10 cellular contexts compared by ENCODE assay signal in the genomic region with DNA sequence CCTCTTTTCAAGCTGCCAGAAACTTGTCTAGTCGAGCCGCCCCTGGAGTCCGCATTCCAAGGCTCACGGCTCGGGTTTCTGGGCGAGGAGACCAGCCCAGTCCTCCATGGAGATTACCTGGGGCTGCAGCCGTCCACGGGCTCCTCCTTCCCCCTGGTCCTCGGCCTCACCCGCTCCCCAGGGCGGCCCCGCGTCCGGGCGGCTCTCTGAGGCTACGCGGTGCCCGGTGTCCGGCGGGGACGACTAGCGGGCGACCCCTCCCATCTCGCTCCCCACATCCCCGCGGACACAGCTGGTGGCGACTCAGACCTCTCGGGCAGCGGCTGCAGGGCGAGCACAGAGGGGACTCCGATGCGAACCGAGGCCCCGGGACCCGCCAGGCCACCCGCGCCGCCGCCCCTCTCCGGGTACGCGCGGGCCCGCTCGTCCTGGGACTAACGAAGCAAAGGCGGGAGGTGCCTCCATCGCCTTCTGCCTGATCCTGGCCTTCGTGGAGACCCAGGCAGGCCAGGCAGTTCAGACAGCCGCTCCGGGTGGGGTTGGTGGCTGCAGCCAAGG.
A peak's percentile ranks its signal among the peaks of the same experiment; 100 is the strongest.
DNase-seq lines count a peak whose midpoint lies in the region; ATAC-seq, FAIRE-seq and TF ChIP-seq lines count a peak whose summit lies in the region.
"Had no signal": no experiment of that assay in that cellular context is flagged by ENCODE, and none has a peak within 500 bp of the region (broad histone marks: within the 10 kb centered on the region; RNA-seq: fewer than 3 reads in every experiment).

No MANE protein-coding gene starts in this region.

- H3K18ac ChIP-seq in H1 (ENCODE audit: extremely low read depth, low read length): no peak overlapping the region

- H2BK5ac ChIP-seq in H1 (ENCODE audit: low read depth, low read length): no peak overlapping the region

- FAIRE-seq in H1 (lab: Jason Lieb, UNC): no peak

- no peaks in the 10 kb centered on the region for H3K79me1 ChIP-seq in H1 (ENCODE audit: low read depth, low read length)

- H2BK120ac ChIP-seq in H1 (replicated peaks; ENCODE audit: low read depth, low read length): no peak overlapping the region

- H3K4ac ChIP-seq in H1 (replicated peaks; ENCODE audit: insufficient read length, low read depth, low read length): no peak overlapping the region

- H3K9ac ChIP-seq in H1 (replicated peaks in 1 of 4; ENCODE audit: extremely low read depth in 1 of 4, low read depth in 3 of 4, low read length in 3 of 4): peak overlapping the region in 1 of 4 experiments; percentile 36; a peak in 2 of 7 replicates

- peak overlapping the region; percentile 33 to 67 (median 44) for H3K4me3 ChIP-seq in H1 (ENCODE audit: extremely low read depth in 1 of 4, insufficient read depth in 2 of 4, low read depth in 3 of 4, low read length in 4 of 4)
- H3K4me3 ChIP-seq in lower lobe of right lung: peak overlapping the region; percentile 32
- peak overlapping the region; percentile 27 for H3K4me3 ChIP-seq in suprapubic skin
- no peak overlapping the region for H3K4me3 ChIP-seq in uterus

- CTCF ChIA-PET in H1 (lab: Charles Lee; ENCODE audit: partially characterized antibody): interaction anchor here (1.6 kb wide), 1 partner anchor 10 kb away, joined by 3 read pairs; no protein-coding TSS in a partner anchor

- H3K9me3 ChIP-seq in H1 (ENCODE audit: insufficient read depth in 2 of 2, low read depth in 1 of 2, low read length in 1 of 2): no peaks in the 10 kb centered on the region
- H3K9me3 ChIP-seq in lower lobe of right lung: no peaks in the 10 kb centered on the region
- H3K9me3 ChIP-seq in suprapubic skin: no peaks in the 10 kb centered on the region
- no peaks in the 10 kb centered on the region for H3K9me3 ChIP-seq in uterus
- H3K9me3 ChIP-seq: neutrophil had no signal

- DNase-seq in NCI-H345 (lab: John Stamatoyannopoulos, UW) (peak; percentile 13), H1 (ENCODE audit: low read depth in 1 of 2, low spot score in 2 of 2) (peak in 1 of 2 experiments; percentile 71), lower lobe of right lung (peak; percentile 43), suprapubic skin (ENCODE audit: low spot score in 2 of 2) (no peak), dedifferentiated amniotic fluid mesenchymal stem cell (ENCODE audit: extremely low spot score) (no peak), uterus (no peak), NAMALWA (ENCODE audit: low spot score) (no peak)
- DNase-seq: stimulated activated CD8-positive, alpha-beta memory T cell treated with anti-CD3 and anti-CD28 coated beads, Interleukin-4, amount 100 ng/mL, for 48 hours; T-helper 9 cell had no signal

- H3K14ac ChIP-seq in H1 (ENCODE audit: insufficient read length): no peak overlapping the region

- no peaks in the 10 kb centered on the region for H4K20me1 ChIP-seq in H1 (replicated peaks in 1 of 2; ENCODE audit: control insufficient read depth in 1 of 2, insufficient read depth in 2 of 2, low read length in 2 of 2)

- no peak overlapping the region for H4K5ac ChIP-seq in H1 (ENCODE audit: insufficient read length, low read depth, low read length)

- TF ChIP-seq POLR2A in H1 (IDR thresholded peaks at IDR 0.05; ENCODE audit: control extremely low read depth in 1 of 2, low read depth in 2 of 2, low read length in 2 of 2) (no peak), suprapubic skin (IDR thresholded peaks at IDR 0.05) (no peak), uterus (IDR thresholded peaks at IDR 0.05) (no peak)

- peak overlapping the region; percentile 78; the same call in 1 of the 2 replicates for H2AFZ ChIP-seq in H1 (ENCODE audit: low read length)

- no peak for TF ChIP-seq RAD21 in H1 (IDR thresholded peaks at IDR 0.05 in 1 of 2, conservative IDR thresholded peaks at IDR 0.05 in 1 of 2; ENCODE audit: low read depth in 2 of 2, low read length in 2 of 2)

- ATAC-seq in lower lobe of right lung: peak; percentile 76 to 78

- no peak overlapping the region for H2BK20ac ChIP-seq in H1 (ENCODE audit: low read length)

- 3% methylated on average over 29 of the region's 51 CpGs; no CpG with 5 or more reads in 1 of the 2 experiments for WGBS in H1 (ENCODE audit: extremely low coverage in 1 of 2, insufficient coverage in 1 of 2, insufficient read length in 1 of 2, insufficient replicate concordance in 2 of 2, low coverage in 1 of 2, low lambda C conversion rate in 2 of 2, missing lambda C conversion rate in 1 of 2), 2 experiments
- WGBS in suprapubic skin: 6% methylated on average over 15 of the region's 51 CpGs

- TF ChIP-seq EP300 in H1 (IDR thresholded peaks at IDR 0.05; ENCODE audit: borderline replicate concordance in 1 of 2, low read depth in 2 of 2, low read length in 2 of 2) (no peak), suprapubic skin (IDR thresholded peaks at IDR 0.05) (no peak)

- TF ChIP-seq CTCF in H1 (IDR thresholded peaks at IDR 0.05; ENCODE audit: control extremely low read depth in 1 of 3, insufficient read depth in 1 of 3, low read depth in 1 of 3, low read length in 3 of 3): no peak
- TF ChIP-seq CTCF in lower lobe of right lung (IDR thresholded peaks at IDR 0.05): no peak
- no peak for TF ChIP-seq CTCF in suprapubic skin (IDR thresholded peaks at IDR 0.05)
- TF ChIP-seq CTCF in uterus (IDR thresholded peaks at IDR 0.05): no peak

- no peaks in the 10 kb centered on the region; the same call in 1 of the 2 replicates for H3K23me2 ChIP-seq in H1 (ENCODE audit: low read depth, low read length)

- H4K91ac ChIP-seq in H1 (replicated peaks; ENCODE audit: insufficient read length, low read length): peak overlapping the region; percentile 9

- intact Hi-C loops in lower lobe of right lung (cut with DNase I) (no loop called here), uterus (cut with DNase I; ENCODE audit: low total_unique reads) (no loop called here)

- 0 out of 2 replicates have a peak overlapping the region, but pooled peaks have one; percentile 89 for H2BK15ac ChIP-seq in H1 (ENCODE audit: low read length)

- no peak overlapping the region for H3K23ac ChIP-seq in H1 (ENCODE audit: insufficient read length)

- H3K4me1 ChIP-seq in H1 (replicated peaks in 1 of 4; ENCODE audit: control insufficient read depth in 3 of 4, insufficient read depth in 4 of 4, low read length in 3 of 4) (peaks cover 0 to 6% (median 3%) of the 10 kb centered on the region in 4 experiments; a peak in 4 of 7 replicates), lower lobe of right lung (no peaks in the 10 kb centered on the region), suprapubic skin (peaks cover 6% of the 10 kb centered on the region), uterus (no peaks in the 10 kb centered on the region)

- H2AK5ac ChIP-seq in H1 (ENCODE audit: low read depth, low read length): no peak overlapping the region

- peaks cover 0 to 5% (median 2%) of the 10 kb centered on the region in 4 experiments; a peak in 2 of 7 replicates for H3K27me3 ChIP-seq in H1 (replicated peaks in 1 of 4; ENCODE audit: control insufficient read depth in 3 of 4, extremely low read depth in 1 of 4, insufficient read depth in 3 of 4, low read length in 3 of 4)
- H3K27me3 ChIP-seq in lower lobe of right lung (ENCODE audit: low read depth): no peaks in the 10 kb centered on the region
- H3K27me3 ChIP-seq in suprapubic skin: peaks cover 24% of the 10 kb centered on the region
- H3K27me3 ChIP-seq in uterus: peaks cover 0 to 27% of the 10 kb centered on the region in 2 donors

- H3K79me2 ChIP-seq in H1 (ENCODE audit: control insufficient read depth in 1 of 2, insufficient read depth in 2 of 2, low read length in 2 of 2): no peaks in the 10 kb centered on the region

- POLR2A ChIA-PET in H1 (lab: Charles Lee; ENCODE audit: partially characterized antibody): no interaction called here

- H4K8ac ChIP-seq in H1 (ENCODE audit: extremely low read depth, insufficient read depth, low read length): peak overlapping the region; percentile 83

- no peak overlapping the region for H3K56ac ChIP-seq in H1 (replicated peaks; ENCODE audit: insufficient read length, low read depth, low read length)

- H3K36me3 ChIP-seq in H1 (ENCODE audit: control insufficient read depth in 2 of 4, insufficient read depth in 4 of 4, low read length in 3 of 4) (no peaks in the 10 kb centered on the region), lower lobe of right lung (no peaks in the 10 kb centered on the region), suprapubic skin (no peaks in the 10 kb centered on the region), uterus (no peaks in the 10 kb centered on the region)
- H3K36me3 ChIP-seq: neutrophil had no signal

- no peak overlapping the region for H3K27ac ChIP-seq in H1 (ENCODE audit: low read depth, low read length)
- H3K27ac ChIP-seq in lower lobe of right lung: no peak overlapping the region
- no peak overlapping the region for H3K27ac ChIP-seq in suprapubic skin
- no peak overlapping the region for H3K27ac ChIP-seq in uterus
- H3K27ac ChIP-seq: neutrophil had no signal

- H2BK12ac ChIP-seq in H1 (ENCODE audit: low read depth, low read length): 0 out of 2 replicates have a peak overlapping the region, but pooled peaks have one; percentile 35

- peak overlapping the region; percentile 70 to 72 for H3K4me2 ChIP-seq in H1 (ENCODE audit: insufficient read depth in 1 of 2, low read depth in 2 of 2, low read length in 2 of 2)

TF ChIP-seq in H1, 55 proteins besides CTCF, POLR2A, EP300 and RAD21 (continues in another document):
- TF ChIP-seq KDM4A (IDR thresholded peaks at IDR 0.05; ENCODE audit: low read depth, low read length, severe bottlenecking): peak; percentile 87
- TF ChIP-seq HDAC6 (IDR thresholded peaks at IDR 0.05; ENCODE audit: low read depth, low read length): no peak
- TF ChIP-seq ASH2L (IDR thresholded peaks at IDR 0.05; ENCODE audit: low read length): peak; percentile 77
- TF ChIP-seq TEAD4 (IDR thresholded peaks at IDR 0.05; ENCODE audit: low read depth, low read length): peak; percentile 93
- TF ChIP-seq CHD1 (IDR thresholded peaks at IDR 0.05; ENCODE audit: low read depth, low read length): no peak
- TF ChIP-seq HDAC2 (IDR thresholded peaks at IDR 0.05; ENCODE audit: borderline replicate concordance in 1 of 2, low read depth in 2 of 2, low read length in 2 of 2): no peak
- TF ChIP-seq JUN (IDR thresholded peaks at IDR 0.05; ENCODE audit: low read depth, low read length): no peak
- TF ChIP-seq RNF2 (IDR thresholded peaks at IDR 0.05; ENCODE audit: borderline replicate concordance, low read depth, low read length, missing control alignments, poor library complexity, severe bottlenecking): no peak
- TF ChIP-seq TAF1 (IDR thresholded peaks at IDR 0.05; ENCODE audit: low read depth, low read length): peak; percentile 33; the same call in 1 of the 2 replicates
- TF ChIP-seq, protein P1, sequence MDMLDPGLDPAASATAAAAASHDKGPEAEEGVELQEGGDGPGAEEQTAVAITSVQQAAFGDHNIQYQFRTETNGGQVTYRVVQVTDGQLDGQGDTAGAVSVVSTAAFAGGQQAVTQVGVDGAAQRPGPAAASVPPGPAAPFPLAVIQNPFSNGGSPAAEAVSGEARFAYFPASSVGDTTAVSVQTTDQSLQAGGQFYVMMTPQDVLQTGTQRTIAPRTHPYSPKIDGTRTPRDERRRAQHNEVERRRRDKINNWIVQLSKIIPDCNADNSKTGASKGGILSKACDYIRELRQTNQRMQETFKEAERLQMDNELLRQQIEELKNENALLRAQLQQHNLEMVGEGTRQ (IDR thresholded peaks at IDR 0.05; ENCODE audit: low read length): no peak
- no peak for TF ChIP-seq SAP30 (IDR thresholded peaks at IDR 0.05; ENCODE audit: insufficient read depth, insufficient replicate concordance, low read length)

Comparison
In these comparisons a context has a peak if more than half of its experiments do, and no peak if none do; other contexts are left out.
1. DNase-seq: peak in NCI-H345 (single experiment) and lower lobe of right lung (single experiment); none in suprapubic skin (0 of 2), dedifferentiated amniotic fluid mesenchymal stem cell (single experiment), uterus (0 of 2) and NAMALWA (single experiment).
2. H3K4me3 ChIP-seq: peak in H1 (4 of 4), lower lobe of right lung (single experiment) and suprapubic skin (single experiment); none in uterus (0 of 2).